ENCODE assay signal across 19 cellular contexts in genomic region chr22:25357606-25358420, GRCh38.
"Had no signal": no experiment of that assay in that cellular context is flagged by ENCODE, and none has a peak within 500 bp of the region (broad histone marks: within the 10 kb centered on the region; RNA-seq: fewer than 3 reads in every experiment).

No MANE protein-coding gene starts in this region.

- ATAC-seq: activated T-helper 17 cell treated with anti-CD3 and anti-CD28 coated beads, Interleukin-2, amount 50 U/mL, for 72 hours; esophagus mucosa; gastroesophageal sphincter; heart right ventricle; natural killer cell treated with Interleukin-12 subunit alpha and Interleukin-12 subunit beta and Interleukin-15 and Interleukin-18, amount 100 ng/mL, for 72 hours; stimulated activated naive CD8-positive, alpha-beta T cell treated with anti-CD3 and anti-CD28 coated beads, Interleukin-15, amount 100 ng/mL, for 72 hours had no signal

- H3K9me3 Mint-ChIP-seq: activated B cell treated with CpG ODN at 0.5 μM for 24 hours; activated CD4-positive, alpha-beta memory T cell treated with anti-CD3 and anti-CD28 coated beads for 36 hours; activated T-helper 17 cell treated with anti-CD3 and anti-CD28 coated beads, Interleukin-2, amount 50 U/mL, for 72 hours; natural killer cell treated with Interleukin-12 subunit alpha and Interleukin-12 subunit beta and Interleukin-15 and Interleukin-18, amount 100 ng/mL, for 72 hours; stimulated activated naive CD8-positive, alpha-beta T cell treated with anti-CD3 and anti-CD28 coated beads, Interleukin-15, amount 100 ng/mL, for 72 hours; T-helper 2 cell treated with Interferon-gamma antibody and Interleukin-4, amounts not matched to agents 5 μg/mL and 100 μg/mL, for 36 hours had no signal

- H3K27ac Mint-ChIP-seq: activated B cell treated with CpG ODN at 0.5 μM for 24 hours; activated CD4-positive, alpha-beta memory T cell treated with anti-CD3 and anti-CD28 coated beads for 36 hours; activated T-helper 17 cell treated with anti-CD3 and anti-CD28 coated beads, Interleukin-2, amount 50 U/mL, for 72 hours; natural killer cell treated with Interleukin-12 subunit alpha and Interleukin-12 subunit beta and Interleukin-15 and Interleukin-18, amount 100 ng/mL, for 72 hours; stimulated activated naive CD8-positive, alpha-beta T cell treated with anti-CD3 and anti-CD28 coated beads, Interleukin-15, amount 100 ng/mL, for 72 hours; T-helper 2 cell treated with Interferon-gamma antibody and Interleukin-4, amounts not matched to agents 5 μg/mL and 100 μg/mL, for 36 hours had no signal

- H3K27ac ChIP-seq: brain microvascular endothelial cell, gastroesophageal sphincter, heart right ventricle had no signal

- H3K27me3 ChIP-seq: brain microvascular endothelial cell, gastroesophageal sphincter, heart right ventricle had no signal

- H3K4me3 ChIP-seq: gastroesophageal sphincter, heart right ventricle had no signal

- H3K4me3 Mint-ChIP-seq: activated B cell treated with CpG ODN at 0.5 μM for 24 hours; activated CD4-positive, alpha-beta memory T cell treated with anti-CD3 and anti-CD28 coated beads for 36 hours; activated T-helper 17 cell treated with anti-CD3 and anti-CD28 coated beads, Interleukin-2, amount 50 U/mL, for 72 hours; natural killer cell treated with Interleukin-12 subunit alpha and Interleukin-12 subunit beta and Interleukin-15 and Interleukin-18, amount 100 ng/mL, for 72 hours; stimulated activated naive CD8-positive, alpha-beta T cell treated with anti-CD3 and anti-CD28 coated beads, Interleukin-15, amount 100 ng/mL, for 72 hours; T-helper 2 cell treated with Interferon-gamma antibody and Interleukin-4, amounts not matched to agents 5 μg/mL and 100 μg/mL, for 36 hours had no signal

- H3K27me3 Mint-ChIP-seq: activated B cell treated with CpG ODN at 0.5 μM for 24 hours; activated CD4-positive, alpha-beta memory T cell treated with anti-CD3 and anti-CD28 coated beads for 36 hours; activated T-helper 17 cell treated with anti-CD3 and anti-CD28 coated beads, Interleukin-2, amount 50 U/mL, for 72 hours; natural killer cell treated with Interleukin-12 subunit alpha and Interleukin-12 subunit beta and Interleukin-15 and Interleukin-18, amount 100 ng/mL, for 72 hours; stimulated activated naive CD8-positive, alpha-beta T cell treated with anti-CD3 and anti-CD28 coated beads, Interleukin-15, amount 100 ng/mL, for 72 hours had no signal

- DNase-seq: activated B cell treated with CpG ODN at 0.5 μM for 24 hours; activated CD4-positive, alpha-beta memory T cell treated with anti-CD3 and anti-CD28 coated beads for 36 hours; activated CD4-positive, alpha-beta T cell treated with anti-CD3 and anti-CD28 coated beads for 4 hours; activated T-cell treated with anti-CD3 and anti-CD28 coated beads for 4 hours; anterior cingulate cortex; brain microvascular endothelial cell; cerebellar nuclear complex; effector CD4-positive, alpha-beta T cell; heart right ventricle; kidney glomerular epithelial cell; retina; Right ventricle myocardium superior; stimulated activated naive CD8-positive, alpha-beta T cell treated with anti-CD3 and anti-CD28 coated beads, Interleukin-15, amount 100 ng/mL, for 72 hours; trophoblast cell had no signal

- H3K9me3 ChIP-seq: gastroesophageal sphincter, heart right ventricle had no signal

- H3K36me3 Mint-ChIP-seq: natural killer cell treated with Interleukin-12 subunit alpha and Interleukin-12 subunit beta and Interleukin-15 and Interleukin-18, amount 100 ng/mL, for 72 hours had no signal

- H3K4me1 Mint-ChIP-seq: activated T-helper 17 cell treated with anti-CD3 and anti-CD28 coated beads, Interleukin-2, amount 50 U/mL, for 72 hours had no signal
